In the genomic region with DNA sequence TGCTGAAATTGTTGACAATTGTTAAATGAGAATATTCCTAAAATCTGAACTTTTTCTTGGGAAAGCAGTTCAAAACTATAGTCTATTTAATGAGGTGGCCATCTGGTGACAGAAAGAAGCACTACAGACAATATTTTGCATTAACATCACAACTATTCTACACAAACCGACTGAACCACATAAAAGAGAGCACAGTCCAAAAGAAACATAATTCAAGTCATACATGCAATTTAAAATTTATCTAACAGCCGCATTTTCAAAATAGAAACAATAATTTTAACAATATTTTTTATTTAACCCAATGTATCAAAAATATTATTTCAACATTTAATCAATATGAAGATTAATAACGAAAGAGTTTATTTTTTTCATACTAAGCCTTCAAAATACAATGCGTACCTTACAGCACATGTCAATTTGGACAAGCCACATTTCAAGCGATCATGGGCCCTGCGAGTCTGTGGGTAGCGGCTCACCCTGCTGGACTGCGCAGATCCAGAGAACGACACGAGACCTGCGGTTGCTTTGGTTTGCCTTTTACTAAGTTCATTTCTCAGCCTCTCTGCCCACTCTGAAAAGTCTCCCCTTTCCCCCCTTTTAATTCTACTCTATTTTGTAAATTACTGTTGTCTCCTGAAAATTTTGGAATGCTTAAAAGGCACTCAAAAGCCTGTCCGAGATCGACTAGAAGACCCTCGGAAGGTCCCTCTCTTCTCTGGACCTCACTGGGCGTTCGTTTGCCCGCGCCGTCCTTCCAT, we compare ENCODE assay signal across 8 cellular contexts. TPM values are rescaled to one million over a fixed set of nuclear protein-coding genes. Genes with fewer than 3 reads are reported as not detected.
DNase-seq lines count a peak whose midpoint lies in the region; ATAC-seq, FAIRE-seq and TF ChIP-seq lines count a peak whose summit lies in the region.

No MANE protein-coding gene starts in this region.

- H3K36me3 ChIP-seq in iPS DF 6.9 (ENCODE audit: control insufficient read depth, insufficient read depth, low read length) (no peaks in the 10 kb centered on the region), small intestine (ENCODE audit: control insufficient read depth in 2 of 2, insufficient read depth in 2 of 2, low read length in 2 of 2) (no peaks in the 10 kb centered on the region)

- H3K4me3 ChIP-seq in iPS DF 6.9 (ENCODE audit: low read length) (peak overlapping the region; percentile 76; the same call in 1 of the 2 replicates), retinal pigment epithelial cell (ENCODE audit: low read length) (peak overlapping the region; percentile 77), small intestine (ENCODE audit: low read depth in 1 of 2, low read length in 2 of 2) (no peak overlapping the region)

- DNase-seq in SKM-1 (lab: John Stamatoyannopoulos, UW; ENCODE audit: unreplicated experiment) (peak; percentile 2), SKM-1 treated with dmso at 0.1 percent for 144 hours (lab: John Stamatoyannopoulos, UW; ENCODE audit: unreplicated experiment) (no peak), NCI-H524 (lab: John Stamatoyannopoulos, UW) (peak; percentile 45 to 69), astrocyte of the hippocampus (ENCODE audit: low read depth, low spot score) (peak; percentile 71), iPS DF 6.9 (ENCODE audit: low read depth, low spot score) (no peak), retinal pigment epithelial cell (ENCODE audit: low read depth) (no peak), small intestine (no peak)

- peak; percentile 52 for TF ChIP-seq CTCF in retinal pigment epithelial cell (conservative IDR thresholded peaks at IDR 0.05; ENCODE audit: low read depth, low read length)

- H3K27ac ChIP-seq in iPS DF 6.9 (ENCODE audit: low read length) (no peak overlapping the region), small intestine (ENCODE audit: low read depth in 1 of 2, low read length in 1 of 2) (no peak overlapping the region)

- WGBS in iPS DF 6.9 (ENCODE audit: insufficient coverage, insufficient read length), result 92% methylated on average over 1 of the region's 19 CpGs
- 1 to 4% (median 3%) methylated on average over 19 of the region's 19 CpGs for WGBS in small intestine, 3 donors

- ATAC-seq in HG02678 (IDR thresholded peaks at IDR 0.05; ENCODE audit: unreplicated experiment), result peak; percentile 54

- H3K27me3 ChIP-seq in iPS DF 6.9 (ENCODE audit: control insufficient read depth, insufficient read depth, low read length), result no peaks in the 10 kb centered on the region
- H3K27me3 ChIP-seq in small intestine (ENCODE audit: control insufficient read depth in 2 of 2, insufficient read depth in 2 of 2, low read length in 2 of 2), result peaks cover 0 to 7% of the 10 kb centered on the region in 2 donors

- H3K4me1 ChIP-seq in iPS DF 6.9 (ENCODE audit: control insufficient read depth, insufficient read depth, low read length) (0 out of 2 replicates have a peak, but pooled peaks cover 1% of the 10 kb centered on the region), small intestine (ENCODE audit: control insufficient read depth in 2 of 2, insufficient read depth in 1 of 2, low read depth in 1 of 2, low read length in 1 of 2) (peaks cover 0 to 9% of the 10 kb centered on the region in 2 donors)

- H3K9me3 ChIP-seq in iPS DF 6.9 (ENCODE audit: control insufficient read depth, insufficient read depth, low read length) (no peaks in the 10 kb centered on the region), small intestine (ENCODE audit: control insufficient read depth, low read depth) (no peaks in the 10 kb centered on the region)

- no peak for FAIRE-seq in small intestine (lab: Jason Lieb, UNC)

RNA-seq across cellular contexts. Expression of a gene that starts 0.9 kb away (rescaled TPM):
- not detected for polyA plus RNA-seq in small intestine

RNA-seq across cellular contexts. Expression of a gene that starts 48.4 kb away (rescaled TPM):
- 10 to 100 TPM in 1 of 3 donors, 1 to 10 TPM in 1, under 1 TPM in 1; 0.45 to 34.4 (median 1.9) TPM for polyA plus RNA-seq in small intestine

Comparison
In these comparisons a context has a peak if more than half of its experiments do, and no peak if none do; other contexts are left out.
1. DNase-seq: peak in SKM-1 (single experiment), NCI-H524 (2 of 2) and astrocyte of the hippocampus (single experiment); none in SKM-1 treated with dmso at 0.1 percent for 144 hours (single experiment), iPS DF 6.9 (single experiment), retinal pigment epithelial cell (single experiment) and small intestine (single experiment).
2. H3K4me3 ChIP-seq: peak in iPS DF 6.9 (single experiment) and retinal pigment epithelial cell (single experiment); none in small intestine (0 of 2).